ENCODE assay signal across 9 cellular contexts in the genomic region with DNA sequence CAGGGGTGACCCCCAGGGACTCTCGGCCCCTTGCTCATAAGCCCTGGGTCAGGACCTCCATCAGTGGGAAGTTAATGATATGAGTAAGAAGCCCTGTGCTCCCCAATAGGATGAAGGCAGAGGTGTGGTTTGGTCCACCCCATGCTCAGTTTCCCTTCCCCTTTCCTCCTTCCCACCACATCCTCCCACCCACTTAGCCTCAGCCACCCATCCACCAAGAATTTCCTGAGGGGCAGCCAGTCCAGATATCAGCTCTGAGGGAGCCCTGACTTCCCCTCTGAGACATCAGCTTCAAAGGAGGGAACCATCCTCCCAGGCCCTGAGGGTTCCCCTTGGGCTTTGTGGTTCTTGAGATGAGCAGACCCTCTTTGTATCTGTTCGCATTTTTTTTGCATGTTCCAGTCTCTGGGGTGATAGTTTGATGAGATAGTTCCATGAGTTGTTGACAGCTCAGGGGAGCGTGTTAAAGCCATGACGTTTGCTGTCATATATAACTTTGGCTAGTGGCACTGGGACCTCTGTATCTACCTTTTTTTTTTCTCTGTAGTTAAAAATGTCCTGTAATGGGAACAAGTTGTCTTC.
DNase-seq lines count a peak whose midpoint lies in the region; ATAC-seq, FAIRE-seq and TF ChIP-seq lines count a peak whose summit lies in the region.
"Had no signal": no experiment of that assay in that cellular context is flagged by ENCODE, and none has a peak within 500 bp of the region (broad histone marks: within the 10 kb centered on the region; RNA-seq: fewer than 3 reads in every experiment).

No MANE protein-coding gene starts in this region.

- DNase-seq in Karpas-422 = peak; percentile 96
- no peak for DNase-seq in astrocyte (ENCODE audit: low read depth)
- DNase-seq in D341Med (ENCODE audit: low spot score) = no peak
- no peak for DNase-seq in COLO668 (lab: John Stamatoyannopoulos, UW; ENCODE audit: unreplicated experiment)
- DNase-seq in DMS53 treated with DMSO at 0.1 percent for 48 hours (lab: John Stamatoyannopoulos, UW; ENCODE audit: unreplicated experiment) = no peak
- DNase-seq in HFFc6 = no peak

- no peak for FAIRE-seq in astrocyte (lab: Jason Lieb, UNC)
- FAIRE-seq: K562 had no signal

- H3K27ac ChIP-seq in Karpas-422 (ENCODE audit: low read length) (no peak overlapping the region), astrocyte (ENCODE audit: low read depth, low read length) (no peak overlapping the region)

- H3K4me1 ChIP-seq in Karpas-422 (ENCODE audit: low read length) (peaks cover 28% of the 10 kb centered on the region), astrocyte (ENCODE audit: insufficient read depth, low read length) (peaks cover 6% of the 10 kb centered on the region)

- H3K4me1 Mint-ChIP-seq in astrocyte (ENCODE audit: low read depth, unreplicated experiment) (peaks cover 4% of the 10 kb centered on the region), HFFc6 (ENCODE audit: low read depth) (peaks cover 17% of the 10 kb centered on the region)

- H3K27me3 ChIP-seq in Karpas-422 (ENCODE audit: low read length) = peaks cover 4% of the 10 kb centered on the region; the same call in 1 of the 2 replicates
- no peaks in the 10 kb centered on the region for H3K27me3 ChIP-seq in astrocyte (ENCODE audit: insufficient read depth, low read length)

- H3K36me3 ChIP-seq in Karpas-422 (ENCODE audit: insufficient read depth, low read length) (no peaks in the 10 kb centered on the region), astrocyte (ENCODE audit: insufficient read depth, low read length) (no peaks in the 10 kb centered on the region)

- ATAC-seq in GM18511 (IDR thresholded peaks at IDR 0.05; ENCODE audit: unreplicated experiment) (peak; percentile 84), GM21528 (IDR thresholded peaks at IDR 0.05; ENCODE audit: low FRiP score, unreplicated experiment) (peak; percentile 78)
- ATAC-seq: K562 had no signal

- H2AFZ ChIP-seq in Karpas-422 (ENCODE audit: low read length) (no peak overlapping the region), astrocyte (ENCODE audit: low read depth, low read length) (no peak overlapping the region)

- no peaks in the 10 kb centered on the region for H3K9me3 Mint-ChIP-seq in astrocyte (ENCODE audit: unreplicated experiment)
- no peaks in the 10 kb centered on the region for H3K9me3 Mint-ChIP-seq in HFFc6

- H4K20me1 ChIP-seq in Karpas-422 (ENCODE audit: insufficient read depth, low read depth, low read length) = peaks cover 29% of the 10 kb centered on the region
- no peaks in the 10 kb centered on the region for H4K20me1 ChIP-seq in astrocyte (ENCODE audit: insufficient read depth, low read length)

- H3K4me3 Mint-ChIP-seq in astrocyte (ENCODE audit: unreplicated experiment) (no peak overlapping the region), HFFc6 (no peak overlapping the region)

- H3K9me2 ChIP-seq in Karpas-422 (replicated peaks; ENCODE audit: insufficient read depth, low read length) = no peaks in the 10 kb centered on the region

- peaks cover 21% of the 10 kb centered on the region for H3K36me3 Mint-ChIP-seq in astrocyte (ENCODE audit: low read depth, unreplicated experiment)
- peaks cover 18% of the 10 kb centered on the region for H3K36me3 Mint-ChIP-seq in HFFc6 (ENCODE audit: low read depth)

- H3K4me3 ChIP-seq in Karpas-422 (ENCODE audit: low read length) = peak overlapping the region; percentile 0; the same call in 1 of the 2 replicates
- H3K4me3 ChIP-seq in astrocyte (ENCODE audit: insufficient read depth, low read depth, low read length) = no peak overlapping the region
- H3K4me3 ChIP-seq: K562 had no signal

- TF ChIP-seq CTCF in astrocyte (IDR thresholded peaks at IDR 0.05; ENCODE audit: insufficient read depth, low read depth, low read length) (no peak), HFFc6 (IDR thresholded peaks at IDR 0.05) (no peak)

- no peaks in the 10 kb centered on the region for H3K79me2 ChIP-seq in Karpas-422 (ENCODE audit: low read length)
- no peaks in the 10 kb centered on the region for H3K79me2 ChIP-seq in astrocyte (ENCODE audit: insufficient read depth, low read length)

- H3K9ac ChIP-seq in Karpas-422 (ENCODE audit: low read length) (no peak overlapping the region), astrocyte (ENCODE audit: low read length) (no peak overlapping the region)

- H3K9me3 ChIP-seq in Karpas-422 (ENCODE audit: low read length) (no peaks in the 10 kb centered on the region), astrocyte (ENCODE audit: insufficient read depth, low read depth, low read length) (no peaks in the 10 kb centered on the region)

- H3K4me2 ChIP-seq in Karpas-422 (ENCODE audit: low read depth, low read length, poor library complexity, severe bottlenecking) (peak overlapping the region; percentile 30), astrocyte (ENCODE audit: low read length) (peak overlapping the region; percentile 22)

- H3K27ac Mint-ChIP-seq in astrocyte (ENCODE audit: unreplicated experiment) (no peak overlapping the region), HFFc6 (no peak overlapping the region)

- H3K27me3 Mint-ChIP-seq in astrocyte (ENCODE audit: low read depth, unreplicated experiment) (no peaks in the 10 kb centered on the region), HFFc6 (ENCODE audit: insufficient read depth) (peaks cover 2% of the 10 kb centered on the region)
